ENCODE assay signal across 12 cellular contexts in the genomic region with DNA sequence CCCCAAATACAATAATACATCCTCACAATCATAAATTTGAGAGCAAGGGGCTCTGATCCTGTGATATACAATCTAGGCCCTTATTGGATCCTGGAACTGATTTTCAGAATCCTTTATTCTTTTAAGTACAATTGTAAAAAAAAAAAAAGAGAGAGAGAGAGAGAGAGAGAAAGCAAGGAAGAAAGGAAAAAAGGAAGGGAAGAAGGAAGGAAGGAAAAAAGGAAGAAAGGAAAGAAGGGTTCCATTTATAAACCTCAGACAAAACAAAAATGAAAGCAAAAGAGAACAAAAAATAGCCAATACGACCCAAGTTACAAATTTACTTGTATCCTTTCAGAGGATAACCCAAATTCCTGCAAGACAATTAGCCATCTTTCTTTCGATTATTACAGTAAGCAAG.
DNase-seq lines count a peak whose midpoint lies in the region; ATAC-seq, FAIRE-seq and TF ChIP-seq lines count a peak whose summit lies in the region.
"Had no signal": no experiment of that assay in that cellular context is flagged by ENCODE, and none has a peak within 500 bp of the region (broad histone marks: within the 10 kb centered on the region; RNA-seq: fewer than 3 reads in every experiment).

No MANE protein-coding gene starts in this region.

- H3K9ac ChIP-seq in HepG2 (ENCODE audit: insufficient read depth, low read depth, low read length): no peak overlapping the region
- H3K9ac ChIP-seq in fibroblast of lung (ENCODE audit: insufficient read depth, low read length): no peak overlapping the region
- H3K9ac ChIP-seq in trophoblast cell (ENCODE audit: low read length): no peak overlapping the region

- intact Hi-C loops in right lobe of liver (cut with DNase I) (no loop called here), HepG2 (cut with micrococcal nuclease; ENCODE audit: unreplicated experiment) (no loop called here)

- no peak overlapping the region for H3K4ac ChIP-seq in trophoblast cell (ENCODE audit: low read depth, low read length)

- H4K8ac ChIP-seq in trophoblast cell (ENCODE audit: low read depth, low read length): peak overlapping the region; percentile 14

- no peak overlapping the region for H3K14ac ChIP-seq in trophoblast cell (ENCODE audit: low read length)

- no peak for TF ChIP-seq RAD21 in HepG2 (CRISPR knock-in tag; IDR thresholded peaks at IDR 0.05)

- no peak overlapping the region for H2AFZ ChIP-seq in HepG2 (ENCODE audit: low read length)
- no peak overlapping the region for H2AFZ ChIP-seq in fibroblast of lung (ENCODE audit: low read length)
- H2AFZ ChIP-seq in trophoblast cell (ENCODE audit: insufficient read depth, low read length, poor library complexity): no peak overlapping the region

- H3K27me3 ChIP-seq in right lobe of liver: no peaks in the 10 kb centered on the region
- no peaks in the 10 kb centered on the region for H3K27me3 ChIP-seq in HepG2 (ENCODE audit: control insufficient read depth in 1 of 2, insufficient read depth in 2 of 2, low read length in 2 of 2)
- no peaks in the 10 kb centered on the region for H3K27me3 ChIP-seq in fibroblast of lung (ENCODE audit: control insufficient read depth, insufficient read depth, low read length)
- no peaks in the 10 kb centered on the region for H3K27me3 ChIP-seq in trophoblast cell (ENCODE audit: insufficient read depth, low read length)

- H3K79me1 ChIP-seq in trophoblast cell (ENCODE audit: low read length): peaks cover 29% of the 10 kb centered on the region

- CTCF ChIA-PET in HepG2 (lab: Yijun Ruan, JAX; ENCODE audit: low intra/inter-chr PET ratio, low total read pairs): no interaction called here

- H4K20me1 ChIP-seq in HepG2 (ENCODE audit: insufficient read depth, low read length) (no peaks in the 10 kb centered on the region), fibroblast of lung (ENCODE audit: control insufficient read depth, extremely low read depth, insufficient read depth, low read length) (no peaks in the 10 kb centered on the region)

- no peak overlapping the region for H3K23ac ChIP-seq in trophoblast cell (ENCODE audit: low read length)

- no peaks in the 10 kb centered on the region for H3K9me3 ChIP-seq in right lobe of liver
- no peaks in the 10 kb centered on the region for H3K9me3 ChIP-seq in HepG2 (ENCODE audit: low read length)
- no peaks in the 10 kb centered on the region for H3K9me3 ChIP-seq in fibroblast of lung (ENCODE audit: control insufficient read depth, insufficient read depth, low read depth, low read length)
- no peaks in the 10 kb centered on the region for H3K9me3 ChIP-seq in trophoblast cell (ENCODE audit: insufficient read depth, low read depth, low read length)

- H2BK12ac ChIP-seq in trophoblast cell (ENCODE audit: low read length): peak overlapping the region; percentile 9

- H3K4me1 ChIP-seq in right lobe of liver (no peaks in the 10 kb centered on the region), HepG2 (ENCODE audit: insufficient read depth, low read length) (0 out of 2 replicates have a peak, but pooled peaks cover 8% of the 10 kb centered on the region), fibroblast of lung (ENCODE audit: control insufficient read depth, extremely low read depth, insufficient read depth, low read length) (peaks cover 4% of the 10 kb centered on the region), trophoblast cell (ENCODE audit: control insufficient read depth in 1 of 2, insufficient read depth in 2 of 2, low read length in 2 of 2) (peaks cover 0 to 17% of the 10 kb centered on the region in 2 experiments)

- WGBS in right lobe of liver (ENCODE audit: insufficient coverage, low coverage, low lambda C conversion rate, missing lambda C conversion rate): 55% methylated on average over 2 of the region's 2 CpGs
- 46% methylated on average over 2 of the region's 2 CpGs for WGBS in HepG2 (ENCODE audit: low lambda C conversion rate)
- WGBS in trophoblast cell (ENCODE audit: extremely low coverage, insufficient coverage, insufficient read length): no CpG with 5 or more reads among the region's 2 CpGs

- H3K27ac ChIP-seq in right lobe of liver (peak overlapping the region in 2 of 3 donors; percentile 10 to 49), HepG2 (ENCODE audit: extremely low read length, insufficient read depth, low read length) (no peak overlapping the region), fibroblast of lung (ENCODE audit: insufficient read depth, low read length) (peak overlapping the region; percentile 80), trophoblast cell (ENCODE audit: low read depth, low read length) (peak overlapping the region; percentile 86)

- TF ChIP-seq POLR2A in right lobe of liver (IDR thresholded peaks at IDR 0.05) (no peak), HepG2 (IDR thresholded peaks at IDR 0.05; ENCODE audit: insufficient read depth in 1 of 2, low read depth in 2 of 2, low read length in 2 of 2) (no peak)

- no peak overlapping the region for H4K12ac ChIP-seq in trophoblast cell (ENCODE audit: low read depth, low read length)

- TF ChIP-seq CTCF in right lobe of liver (IDR thresholded peaks at IDR 0.05) (no peak), HepG2 (CRISPR knock-in tag; IDR thresholded peaks at IDR 0.05) (no peak), fibroblast of lung (conservative IDR thresholded peaks at IDR 0.05 in 1 of 2, IDR thresholded peaks at IDR 0.05 in 1 of 2; ENCODE audit: low read depth in 1 of 2, low read length in 2 of 2) (no peak)

- H3K36me3 ChIP-seq in right lobe of liver (no peaks in the 10 kb centered on the region), HepG2 (replicated peaks in 1 of 2; ENCODE audit: control insufficient read depth in 1 of 2, insufficient read depth in 2 of 2, low read length in 2 of 2) (no peaks in the 10 kb centered on the region), fibroblast of lung (ENCODE audit: control insufficient read depth, insufficient read depth, low read length) (no peaks in the 10 kb centered on the region), trophoblast cell (ENCODE audit: control insufficient read depth in 1 of 2, insufficient read depth in 2 of 2, low read length in 2 of 2) (no peaks in the 10 kb centered on the region)

- no peak overlapping the region for H3K18ac ChIP-seq in trophoblast cell (ENCODE audit: low read length)

- POLR2A ChIA-PET in HepG2 (lab: Yijun Ruan, JAX): no interaction called here

- DNase-seq in right lobe of liver (no peak), HepG2 (ENCODE audit: low spot score) (no peak), fibroblast of lung (ENCODE audit: low read depth in 2 of 2) (peak in 1 of 2 donors; percentile 41), trophoblast cell (no peak), SHP77 (lab: John Stamatoyannopoulos, UW) (no peak)
- DNase-seq in activated T-cell treated with anti-CD3 and anti-CD28 coated beads, Interleukin-2, amount 50 U/mL, for 1 hour: no peak
- DNase-seq: activated T-cell treated with anti-CD3 and anti-CD28 coated beads for 4 hours, GOT3, Kasumi-1 had no signal

- H3K79me2 ChIP-seq in HepG2 (ENCODE audit: insufficient read depth, low read length): no peaks in the 10 kb centered on the region
- H3K79me2 ChIP-seq in fibroblast of lung (ENCODE audit: control insufficient read depth, insufficient read depth, low read length): no peaks in the 10 kb centered on the region
- no peaks in the 10 kb centered on the region for H3K79me2 ChIP-seq in trophoblast cell (ENCODE audit: control insufficient read depth, insufficient read depth, low read length, poor library complexity)

- ATAC-seq in right lobe of liver (no peak), HepG2 (no peak), HG02642 (IDR thresholded peaks at IDR 0.05; ENCODE audit: poor library complexity, unreplicated experiment) (no peak), HG03457 (IDR thresholded peaks at IDR 0.05; ENCODE audit: unreplicated experiment) (no peak)
- ATAC-seq: left colon had no signal

- no peak overlapping the region for H2BK120ac ChIP-seq in trophoblast cell (ENCODE audit: insufficient read depth, low read length, poor library complexity)

- no TSS peak for BruUV-seq in HepG2 (replicated peaks; lab: Mats Ljungman, UMichigan)

- H2AK5ac ChIP-seq in trophoblast cell (ENCODE audit: low read length): no peak overlapping the region

- H3K4me3 ChIP-seq in right lobe of liver (no peak overlapping the region), HepG2 (replicated peaks in 1 of 3; ENCODE audit: insufficient read depth in 1 of 3, low read depth in 2 of 3, low read length in 3 of 3) (no peak overlapping the region), fibroblast of lung (replicated peaks in 1 of 4; ENCODE audit: control extremely low read depth in 1 of 4, insufficient read depth in 1 of 4, low read depth in 3 of 4, low read length in 4 of 4) (peak overlapping the region in 2 of 4 experiments; percentile 25 to 30), trophoblast cell (ENCODE audit: low read depth, low read length) (no peak overlapping the region)

- H3K4me2 ChIP-seq in HepG2 (ENCODE audit: low read depth, low read length) (no peak overlapping the region), fibroblast of lung (ENCODE audit: extremely low read depth, insufficient read depth, low read length) (peak overlapping the region; percentile 65), trophoblast cell (ENCODE audit: low read length) (no peak overlapping the region)

- no peak for TF ChIP-seq EP300 in HepG2 (IDR thresholded peaks at IDR 0.05; ENCODE audit: low read depth in 2 of 2, low read length in 2 of 2)
- no peak for TF ChIP-seq EP300 in HepG2 (CRISPR knock-in tag; IDR thresholded peaks at IDR 0.05; ENCODE audit: borderline replicate concordance)

- peak overlapping the region; percentile 24 for H2BK5ac ChIP-seq in trophoblast cell (ENCODE audit: low read depth, low read length, poor library complexity)

- no peak overlapping the region for H4K91ac ChIP-seq in trophoblast cell (ENCODE audit: low read depth, low read length)

- in situ Hi-C loops in HepG2 (cut with HindIII; ENCODE audit: extremely low pct_ligation_motif_present, low pct_unique_long_range_greater_than_20kb): no loop called here

- no peak for FAIRE-seq in HepG2 (lab: Jason Lieb, UNC)

TF ChIP-seq in HepG2, 621 proteins besides CTCF, POLR2A, EP300 and RAD21 (continues in another document):
- TF ChIP-seq, protein P1, sequence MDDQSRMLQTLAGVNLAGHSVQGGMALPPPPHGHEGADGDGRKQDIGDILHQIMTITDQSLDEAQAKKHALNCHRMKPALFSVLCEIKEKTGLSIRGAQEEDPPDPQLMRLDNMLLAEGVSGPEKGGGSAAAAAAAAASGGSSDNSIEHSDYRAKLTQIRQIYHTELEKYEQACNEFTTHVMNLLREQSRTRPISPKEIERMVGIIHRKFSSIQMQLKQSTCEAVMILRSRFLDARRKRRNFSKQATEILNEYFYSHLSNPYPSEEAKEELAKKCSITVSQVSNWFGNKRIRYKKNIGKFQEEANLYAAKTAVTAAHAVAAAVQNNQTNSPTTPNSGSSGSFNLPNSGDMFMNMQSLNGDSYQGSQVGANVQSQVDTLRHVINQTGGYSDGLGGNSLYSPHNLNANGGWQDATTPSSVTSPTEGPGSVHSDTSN (CRISPR knock-in tag; IDR thresholded peaks at IDR 0.05; ENCODE audit: borderline replicate concordance): no peak
- TF ChIP-seq ZNF547 (CRISPR knock-in tag; IDR thresholded peaks at IDR 0.05) (no peak), NCOA2 (CRISPR knock-in tag; IDR thresholded peaks at IDR 0.05) (no peak), TCF7L2 (IDR thresholded peaks at IDR 0.05; ENCODE audit: low read depth, low read length) (no peak), TAF1 (CRISPR knock-in tag; IDR thresholded peaks at IDR 0.05) (no peak), KDM5B (CRISPR knock-in tag; IDR thresholded peaks at IDR 0.05; ENCODE audit: borderline replicate concordance) (no peak), ZNF33B (CRISPR knock-in tag; IDR thresholded peaks at IDR 0.05) (no peak)
